Comparison of ENCODE assay signal across 13 cellular contexts in the genomic region with DNA sequence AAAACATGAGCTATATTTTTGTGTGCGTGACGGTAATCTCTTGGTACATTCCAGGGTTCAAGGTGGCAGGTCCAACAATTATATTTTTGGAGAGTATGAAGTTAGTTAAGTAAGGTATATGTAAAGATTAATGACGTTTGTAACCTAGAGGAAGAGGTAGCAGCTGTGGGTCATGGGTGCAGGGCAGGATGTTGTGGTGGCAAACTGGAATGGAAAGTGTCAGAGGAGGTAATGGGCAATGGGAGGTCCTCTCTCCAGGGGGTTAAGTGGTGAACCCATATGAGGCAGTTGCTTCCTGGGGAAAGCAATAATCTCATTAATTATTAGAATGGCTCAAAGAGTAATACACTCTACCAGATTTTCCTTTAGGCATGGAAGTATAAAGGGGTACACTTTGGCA. TPM values are rescaled to one million over a fixed set of nuclear protein-coding genes. Genes with fewer than 3 reads are reported as not detected.
DNase-seq lines count a peak whose midpoint lies in the region; ATAC-seq, FAIRE-seq and TF ChIP-seq lines count a peak whose summit lies in the region.
"Had no signal": no experiment of that assay in that cellular context is flagged by ENCODE, and none has a peak within 500 bp of the region (broad histone marks: within the 10 kb centered on the region; RNA-seq: fewer than 3 reads in every experiment).

No MANE protein-coding gene starts in this region.

- no peak for TF ChIP-seq CTCF in WI38 (IDR thresholded peaks at IDR 0.05; ENCODE audit: low read depth, low read length)
- TF ChIP-seq CTCF in pancreas (IDR thresholded peaks at IDR 0.05) = no peak

- peak; percentile 9 for DNase-seq in activated CD4-positive, alpha-beta T cell treated with anti-CD3 and anti-CD28 coated beads for 48 hours
- DNase-seq in activated CD4-positive, alpha-beta T cell treated with anti-CD3 and anti-CD28 coated beads for 1 hour = no peak
- DNase-seq in small intestine = peak; percentile 60
- no peak for DNase-seq in pancreas
- DNase-seq in mesenteric fat pad (ENCODE audit: low spot score) = no peak
- DNase-seq in NCI-H2107 (lab: John Stamatoyannopoulos, UW) = no peak
- DNase-seq: MG63, uterus had no signal

- FAIRE-seq in small intestine (lab: Jason Lieb, UNC) (no peak), pancreas (lab: Jason Lieb, UNC) (no peak)

- peak overlapping the region in 1 of 2 donors; percentile 41 for H3K27ac ChIP-seq in small intestine (ENCODE audit: low read depth in 1 of 2, low read length in 1 of 2)
- no peak overlapping the region for H3K27ac ChIP-seq in pancreas
- H3K27ac ChIP-seq: coronary artery, uterus had no signal

- H3K4me1 ChIP-seq in small intestine (ENCODE audit: control insufficient read depth in 2 of 2, insufficient read depth in 1 of 2, low read depth in 1 of 2, low read length in 1 of 2) (no peaks in the 10 kb centered on the region), pancreas (no peaks in the 10 kb centered on the region)
- H3K4me1 ChIP-seq: uterus had no signal

- no peaks in the 10 kb centered on the region for H3K36me3 ChIP-seq in small intestine (ENCODE audit: control insufficient read depth in 2 of 2, insufficient read depth in 2 of 2, low read length in 2 of 2)
- H3K36me3 ChIP-seq in pancreas = no peaks in the 10 kb centered on the region
- H3K36me3 ChIP-seq: MG63, uterus had no signal

- ATAC-seq in HG03097 (IDR thresholded peaks at IDR 0.05; ENCODE audit: low FRiP score, unreplicated experiment) = peak; percentile 71
- no peak for ATAC-seq in pancreas

- H3K27me3 ChIP-seq in small intestine (ENCODE audit: control insufficient read depth in 2 of 2, insufficient read depth in 2 of 2, low read length in 2 of 2) (peaks cover 0 to 4% of the 10 kb centered on the region in 2 donors), pancreas (no peaks in the 10 kb centered on the region)
- H3K27me3 ChIP-seq: MG63, uterus had no signal

- WGBS in small intestine, 3 donors = 75 to 84% (median 75%) methylated on average over 3 of the region's 3 CpGs
- WGBS in pancreas, 2 donors = 61 to 65% methylated on average over 3 of the region's 3 CpGs

- no peaks in the 10 kb centered on the region for H3K9me3 ChIP-seq in small intestine (ENCODE audit: control insufficient read depth, low read depth)
- H3K9me3 ChIP-seq in pancreas = no peaks in the 10 kb centered on the region
- H3K9me3 ChIP-seq: uterus had no signal

- intact Hi-C loops in pancreas (cut with DNase I) = no loop called here

- H3K4me3 ChIP-seq in WI38 (ENCODE audit: low read depth, low read length) = peak overlapping the region; percentile 27; the same call in 1 of the 2 replicates
- H3K4me3 ChIP-seq in small intestine (ENCODE audit: low read depth in 1 of 2, low read length in 2 of 2) = no peak overlapping the region
- H3K4me3 ChIP-seq in pancreas = no peak overlapping the region
- H3K4me3 ChIP-seq: coronary artery, MG63, uterus had no signal

RNA-seq across cellular contexts. Expression of a gene that starts 1.0 kb away (rescaled TPM):
- polyA plus RNA-seq in small intestine (not detected), pancreas (not detected)
- total RNA-seq in pancreas (not detected), mesenteric fat pad (not detected)
- total RNA-seq: A673, neural crest cell, uterus had no signal

Comparison
In these comparisons a context has a peak if more than half of its experiments do, and no peak if none do; other contexts are left out.
1. DNase-seq: peak in activated CD4-positive, alpha-beta T cell treated with anti-CD3 and anti-CD28 coated beads for 48 hours (single experiment) and small intestine (single experiment); none in activated CD4-positive, alpha-beta T cell treated with anti-CD3 and anti-CD28 coated beads for 1 hour (single experiment), pancreas (0 of 6), mesenteric fat pad (single experiment) and NCI-H2107 (single experiment).